Comparison of ENCODE assay signal across 2 cellular contexts in genomic region chr22:20955548-20955947, GRCh38.
TF ChIP-seq lines count a peak whose summit lies in the region.

No MANE protein-coding gene starts in this region.

TF ChIP-seq in HEK293T, 16 proteins besides CTCF, POLR2A, EP300 and RAD21:
- no peak for TF ChIP-seq ARNT (IDR thresholded peaks at IDR 0.05)
- no peak for TF ChIP-seq FOXA1 (IDR thresholded peaks at IDR 0.05)
- TF ChIP-seq HDGF (IDR thresholded peaks at IDR 0.05; ENCODE audit: borderline replicate concordance) = no peak
- no peak for TF ChIP-seq LEF1 (IDR thresholded peaks at IDR 0.05; ENCODE audit: borderline replicate concordance)
- peak; percentile 26; the same call in 1 of the 2 replicates for TF ChIP-seq PKNOX1 (IDR thresholded peaks at IDR 0.05)
- TF ChIP-seq L3MBTL2 (conservative IDR thresholded peaks at IDR 0.05) = no peak
- no peak for TF ChIP-seq ELF4 (IDR thresholded peaks at IDR 0.05)
- no peak for TF ChIP-seq FOXM1 (IDR thresholded peaks at IDR 0.05; ENCODE audit: borderline replicate concordance)
- TF ChIP-seq ZNF384 (IDR thresholded peaks at IDR 0.05) = peak; percentile 69
- TF ChIP-seq SUZ12 (IDR thresholded peaks at IDR 0.05) = no peak
- no peak for TF ChIP-seq FOXK2 (IDR thresholded peaks at IDR 0.05)

TF ChIP-seq in K562, 482 proteins besides CTCF, POLR2A, EP300 and RAD21 (continues in another document):
- 0 out of 2 replicates have a peak, but pooled peaks have one; percentile 19 for TF ChIP-seq ZNF583 (CRISPR knock-in tag; IDR thresholded peaks at IDR 0.05)
- TF ChIP-seq ZNF146 (CRISPR knock-in tag; IDR thresholded peaks at IDR 0.05; ENCODE audit: unreplicated experiment) = no peak
- no peak for TF ChIP-seq ATF6 (CRISPR knock-in tag; IDR thresholded peaks at IDR 0.05)
- no peak for TF ChIP-seq TARDBP (IDR thresholded peaks at IDR 0.05)
- no peak for TF ChIP-seq SMARCE1 (IDR thresholded peaks at IDR 0.05)
- TF ChIP-seq, protein P1, sequence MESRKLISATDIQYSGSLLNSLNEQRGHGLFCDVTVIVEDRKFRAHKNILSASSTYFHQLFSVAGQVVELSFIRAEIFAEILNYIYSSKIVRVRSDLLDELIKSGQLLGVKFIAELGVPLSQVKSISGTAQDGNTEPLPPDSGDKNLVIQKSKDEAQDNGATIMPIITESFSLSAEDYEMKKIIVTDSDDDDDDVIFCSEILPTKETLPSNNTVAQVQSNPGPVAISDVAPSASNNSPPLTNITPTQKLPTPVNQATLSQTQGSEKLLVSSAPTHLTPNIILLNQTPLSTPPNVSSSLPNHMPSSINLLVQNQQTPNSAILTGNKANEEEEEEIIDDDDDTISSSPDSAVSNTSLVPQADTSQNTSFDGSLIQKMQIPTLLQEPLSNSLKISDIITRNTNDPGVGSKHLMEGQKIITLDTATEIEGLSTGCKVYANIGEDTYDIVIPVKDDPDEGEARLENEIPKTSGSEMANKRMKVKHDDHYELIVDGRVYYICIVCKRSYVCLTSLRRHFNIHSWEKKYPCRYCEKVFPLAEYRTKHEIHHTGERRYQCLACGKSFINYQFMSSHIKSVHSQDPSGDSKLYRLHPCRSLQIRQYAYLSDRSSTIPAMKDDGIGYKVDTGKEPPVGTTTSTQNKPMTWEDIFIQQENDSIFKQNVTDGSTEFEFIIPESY (CRISPR knock-in tag; IDR thresholded peaks at IDR 0.05) = no peak
- no peak for TF ChIP-seq CHD1 (IDR thresholded peaks at IDR 0.05; ENCODE audit: low read length)
- TF ChIP-seq FIP1L1 (IDR thresholded peaks at IDR 0.05; ENCODE audit: low read depth, low read length, poor library complexity, severe bottlenecking) = no peak
- no peak for TF ChIP-seq FOXK1 (CRISPR knock-in tag; IDR thresholded peaks at IDR 0.05; ENCODE audit: borderline replicate concordance)
- TF ChIP-seq ZNF384 (IDR thresholded peaks at IDR 0.05; ENCODE audit: low read depth, low read length) = peak; percentile 93
- TF ChIP-seq DMBX1 (CRISPR knock-in tag; IDR thresholded peaks at IDR 0.05; ENCODE audit: borderline replicate concordance) = no peak
- TF ChIP-seq STAT6 (CRISPR knock-in tag; IDR thresholded peaks at IDR 0.05) = no peak
- TF ChIP-seq NR3C1 (CRISPR knock-in tag; IDR thresholded peaks at IDR 0.05) = no peak
- TF ChIP-seq, protein P2, sequence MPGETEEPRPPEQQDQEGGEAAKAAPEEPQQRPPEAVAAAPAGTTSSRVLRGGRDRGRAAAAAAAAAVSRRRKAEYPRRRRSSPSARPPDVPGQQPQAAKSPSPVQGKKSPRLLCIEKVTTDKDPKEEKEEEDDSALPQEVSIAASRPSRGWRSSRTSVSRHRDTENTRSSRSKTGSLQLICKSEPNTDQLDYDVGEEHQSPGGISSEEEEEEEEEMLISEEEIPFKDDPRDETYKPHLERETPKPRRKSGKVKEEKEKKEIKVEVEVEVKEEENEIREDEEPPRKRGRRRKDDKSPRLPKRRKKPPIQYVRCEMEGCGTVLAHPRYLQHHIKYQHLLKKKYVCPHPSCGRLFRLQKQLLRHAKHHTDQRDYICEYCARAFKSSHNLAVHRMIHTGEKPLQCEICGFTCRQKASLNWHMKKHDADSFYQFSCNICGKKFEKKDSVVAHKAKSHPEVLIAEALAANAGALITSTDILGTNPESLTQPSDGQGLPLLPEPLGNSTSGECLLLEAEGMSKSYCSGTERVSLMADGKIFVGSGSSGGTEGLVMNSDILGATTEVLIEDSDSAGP (CRISPR knock-in tag; IDR thresholded peaks at IDR 0.05) = no peak
- TF ChIP-seq TSC22D4 (tag; IDR thresholded peaks at IDR 0.05) = no peak
- TF ChIP-seq ARID3A (IDR thresholded peaks at IDR 0.05; ENCODE audit: borderline replicate concordance, low read depth, low read length) = no peak
- no peak for TF ChIP-seq E2F3 (CRISPR knock-in tag; IDR thresholded peaks at IDR 0.05)
- 0 out of 2 replicates have a peak, but pooled peaks have one; percentile 32 for TF ChIP-seq ELF4 (CRISPR knock-in tag; IDR thresholded peaks at IDR 0.05)
- TF ChIP-seq, protein P3, sequence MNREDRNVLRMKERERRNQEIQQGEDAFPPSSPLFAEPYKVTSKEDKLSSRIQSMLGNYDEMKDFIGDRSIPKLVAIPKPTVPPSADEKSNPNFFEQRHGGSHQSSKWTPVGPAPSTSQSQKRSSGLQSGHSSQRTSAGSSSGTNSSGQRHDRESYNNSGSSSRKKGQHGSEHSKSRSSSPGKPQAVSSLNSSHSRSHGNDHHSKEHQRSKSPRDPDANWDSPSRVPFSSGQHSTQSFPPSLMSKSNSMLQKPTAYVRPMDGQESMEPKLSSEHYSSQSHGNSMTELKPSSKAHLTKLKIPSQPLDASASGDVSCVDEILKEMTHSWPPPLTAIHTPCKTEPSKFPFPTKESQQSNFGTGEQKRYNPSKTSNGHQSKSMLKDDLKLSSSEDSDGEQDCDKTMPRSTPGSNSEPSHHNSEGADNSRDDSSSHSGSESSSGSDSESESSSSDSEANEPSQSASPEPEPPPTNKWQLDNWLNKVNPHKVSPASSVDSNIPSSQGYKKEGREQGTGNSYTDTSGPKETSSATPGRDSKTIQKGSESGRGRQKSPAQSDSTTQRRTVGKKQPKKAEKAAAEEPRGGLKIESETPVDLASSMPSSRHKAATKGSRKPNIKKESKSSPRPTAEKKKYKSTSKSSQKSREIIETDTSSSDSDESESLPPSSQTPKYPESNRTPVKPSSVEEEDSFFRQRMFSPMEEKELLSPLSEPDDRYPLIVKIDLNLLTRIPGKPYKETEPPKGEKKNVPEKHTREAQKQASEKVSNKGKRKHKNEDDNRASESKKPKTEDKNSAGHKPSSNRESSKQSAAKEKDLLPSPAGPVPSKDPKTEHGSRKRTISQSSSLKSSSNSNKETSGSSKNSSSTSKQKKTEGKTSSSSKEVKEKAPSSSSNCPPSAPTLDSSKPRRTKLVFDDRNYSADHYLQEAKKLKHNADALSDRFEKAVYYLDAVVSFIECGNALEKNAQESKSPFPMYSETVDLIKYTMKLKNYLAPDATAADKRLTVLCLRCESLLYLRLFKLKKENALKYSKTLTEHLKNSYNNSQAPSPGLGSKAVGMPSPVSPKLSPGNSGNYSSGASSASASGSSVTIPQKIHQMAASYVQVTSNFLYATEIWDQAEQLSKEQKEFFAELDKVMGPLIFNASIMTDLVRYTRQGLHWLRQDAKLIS (CRISPR knock-in tag; IDR thresholded peaks at IDR 0.05) = no peak
- no peak for TF ChIP-seq LARP7 (IDR thresholded peaks at IDR 0.05)
- no peak for TF ChIP-seq HEY1 (CRISPR knock-in tag; IDR thresholded peaks at IDR 0.05; ENCODE audit: borderline replicate concordance)
- TF ChIP-seq, protein P4, sequence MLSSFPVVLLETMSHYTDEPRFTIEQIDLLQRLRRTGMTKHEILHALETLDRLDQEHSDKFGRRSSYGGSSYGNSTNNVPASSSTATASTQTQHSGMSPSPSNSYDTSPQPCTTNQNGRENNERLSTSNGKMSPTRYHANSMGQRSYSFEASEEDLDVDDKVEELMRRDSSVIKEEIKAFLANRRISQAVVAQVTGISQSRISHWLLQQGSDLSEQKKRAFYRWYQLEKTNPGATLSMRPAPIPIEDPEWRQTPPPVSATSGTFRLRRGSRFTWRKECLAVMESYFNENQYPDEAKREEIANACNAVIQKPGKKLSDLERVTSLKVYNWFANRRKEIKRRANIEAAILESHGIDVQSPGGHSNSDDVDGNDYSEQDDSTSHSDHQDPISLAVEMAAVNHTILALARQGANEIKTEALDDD (IDR thresholded peaks at IDR 0.05) = no peak
- TF ChIP-seq SPI1 (IDR thresholded peaks at IDR 0.05; ENCODE audit: borderline replicate concordance, low read depth, low read length) = no peak
- no peak for TF ChIP-seq C11orf30 (IDR thresholded peaks at IDR 0.05; ENCODE audit: low read depth)
- TF ChIP-seq ZNF316 (IDR thresholded peaks at IDR 0.05) = no peak
- TF ChIP-seq CBX5 (IDR thresholded peaks at IDR 0.05; ENCODE audit: borderline replicate concordance, low read depth) = no peak
- no peak for TF ChIP-seq MYBL2 (IDR thresholded peaks at IDR 0.05; ENCODE audit: low read depth)
- no peak for TF ChIP-seq MYBL2 (CRISPR knock-in tag; IDR thresholded peaks at IDR 0.05; ENCODE audit: borderline replicate concordance)
- TF ChIP-seq ZNF592 (IDR thresholded peaks at IDR 0.05) = no peak
- no peak for TF ChIP-seq HNRNPL (IDR thresholded peaks at IDR 0.05; ENCODE audit: low read depth, low read length)
- no peak for TF ChIP-seq TSHZ1 (CRISPR knock-in tag; IDR thresholded peaks at IDR 0.05)
